In the genomic region with DNA sequence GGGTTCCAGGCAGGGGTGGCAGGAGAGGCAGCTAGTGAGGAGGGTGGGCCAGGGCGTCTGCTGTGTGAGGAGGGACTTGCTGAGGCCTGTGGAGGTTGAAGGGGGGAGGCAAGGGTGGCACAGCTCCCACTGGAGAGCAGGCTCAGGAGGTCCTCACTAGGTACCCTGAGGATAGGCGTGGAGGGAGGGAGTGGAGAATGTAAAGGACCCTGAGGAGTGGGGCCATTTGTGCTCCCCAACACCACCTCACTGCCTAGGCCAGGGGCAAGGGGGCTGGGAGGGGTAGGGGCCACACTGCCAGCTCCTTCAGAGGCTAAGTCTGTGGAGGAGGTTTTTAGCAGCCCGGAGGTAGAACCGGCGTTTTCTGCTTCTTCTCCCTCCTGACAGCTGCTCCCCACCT, we compare ENCODE assay signal across 23 cellular contexts.
DNase-seq lines count a peak whose midpoint lies in the region; ATAC-seq, FAIRE-seq and TF ChIP-seq lines count a peak whose summit lies in the region.
"Had no signal": no experiment of that assay in that cellular context is flagged by ENCODE, and none has a peak within 500 bp of the region (broad histone marks: within the 10 kb centered on the region; RNA-seq: fewer than 3 reads in every experiment).

No MANE protein-coding gene starts in this region.

- H3K79me2 ChIP-seq in Loucy (ENCODE audit: insufficient read depth, low read length) (no peaks in the 10 kb centered on the region), neural progenitor cell (ENCODE audit: low read depth) (no peaks in the 10 kb centered on the region)

- H3K4me1 ChIP-seq in Loucy (ENCODE audit: insufficient read depth, low read length, poor library complexity, severe bottlenecking) (peaks cover 7% of the 10 kb centered on the region), neural progenitor cell (peaks cover 16% of the 10 kb centered on the region), BE2C (no peaks in the 10 kb centered on the region)
- H3K4me1 ChIP-seq: A549, Caco-2 had no signal

- H3K27ac ChIP-seq in cingulate gyrus (ENCODE audit: low read depth, low read length), result peak overlapping the region; percentile 10
- no peak overlapping the region for H3K27ac ChIP-seq in neural progenitor cell
- H3K27ac ChIP-seq: A549, BLaER1, C4-2B, GM23248 had no signal

- no peaks in the 10 kb centered on the region for H3K9me2 ChIP-seq in Loucy (replicated peaks; ENCODE audit: low read depth, low read length)

- H2AFZ ChIP-seq in Loucy (ENCODE audit: low read length) (0 out of 2 replicates have a peak overlapping the region, but pooled peaks have one; percentile 38), neural progenitor cell (replicated peaks) (no peak overlapping the region)
- H2AFZ ChIP-seq: GM23248 had no signal

- peaks cover under 1% of the 10 kb centered on the region for H3K9me3 Mint-ChIP-seq in neural progenitor cell
- H3K9me3 Mint-ChIP-seq in stimulated activated effector memory CD8-positive, alpha-beta T cell treated with anti-CD3 and anti-CD28 coated beads, Interleukin-12 subunit alpha, Interleukin-12 subunit beta, amount 100 ng/mL, for 72 hours, result no peaks in the 10 kb centered on the region
- H3K9me3 Mint-ChIP-seq: CD8-positive, alpha-beta T cell; H9 had no signal

- peaks cover 8% of the 10 kb centered on the region for H3K27me3 Mint-ChIP-seq in neural progenitor cell (ENCODE audit: insufficient read depth, low read depth)
- H3K27me3 Mint-ChIP-seq: CD4-positive, CD25-positive, alpha-beta regulatory T cell had no signal

- peak; percentile 50 for ATAC-seq in stimulated activated effector memory CD8-positive, alpha-beta T cell treated with anti-CD3 and anti-CD28 coated beads, Interleukin-12 subunit alpha, Interleukin-12 subunit beta, amount 100 ng/mL, for 72 hours
- ATAC-seq in HG03460 (IDR thresholded peaks at IDR 0.05; ENCODE audit: unreplicated experiment), result no peak
- ATAC-seq: A549; CD8-positive, alpha-beta T cell; HCT116 had no signal

- no peak for FAIRE-seq in GM19239 (lab: Jason Lieb, UNC)
- FAIRE-seq: A549, G401.6, GM12892 had no signal

- H3K36me3 ChIP-seq in Loucy (ENCODE audit: insufficient read depth, low read length) (no peaks in the 10 kb centered on the region), neural progenitor cell (no peaks in the 10 kb centered on the region), BE2C (no peaks in the 10 kb centered on the region)
- H3K36me3 ChIP-seq: BLaER1 had no signal

- H3K4me2 ChIP-seq in Loucy (ENCODE audit: low read depth, low read length, poor library complexity, severe bottlenecking) (no peak overlapping the region), neural progenitor cell (no peak overlapping the region)
- H3K4me2 ChIP-seq: A549, BLaER1 had no signal

- H3K36me3 Mint-ChIP-seq in neural progenitor cell, result no peaks in the 10 kb centered on the region
- no peaks in the 10 kb centered on the region for H3K36me3 Mint-ChIP-seq in stimulated activated effector memory CD8-positive, alpha-beta T cell treated with anti-CD3 and anti-CD28 coated beads, Interleukin-12 subunit alpha, Interleukin-12 subunit beta, amount 100 ng/mL, for 72 hours
- H3K36me3 Mint-ChIP-seq: CD4-positive, CD25-positive, alpha-beta regulatory T cell; CD8-positive, alpha-beta T cell had no signal

- no peaks in the 10 kb centered on the region for H3K27me3 ChIP-seq in Loucy (ENCODE audit: insufficient read depth, low read length, poor library complexity, severe bottlenecking)
- H3K27me3 ChIP-seq in neural progenitor cell, result no peaks in the 10 kb centered on the region
- no peaks in the 10 kb centered on the region for H3K27me3 ChIP-seq in BE2C
- H3K27me3 ChIP-seq: BLaER1 had no signal

- H3K4me3 Mint-ChIP-seq in neural progenitor cell, result no peak overlapping the region
- no peak overlapping the region for H3K4me3 Mint-ChIP-seq in stimulated activated effector memory CD8-positive, alpha-beta T cell treated with anti-CD3 and anti-CD28 coated beads, Interleukin-12 subunit alpha, Interleukin-12 subunit beta, amount 100 ng/mL, for 72 hours
- H3K4me3 Mint-ChIP-seq: CD4-positive, CD25-positive, alpha-beta regulatory T cell; CD8-positive, alpha-beta T cell; H9 had no signal

- peak overlapping the region; percentile 22 for H3K27ac Mint-ChIP-seq in neural progenitor cell
- no peak overlapping the region for H3K27ac Mint-ChIP-seq in stimulated activated effector memory CD8-positive, alpha-beta T cell treated with anti-CD3 and anti-CD28 coated beads, Interleukin-12 subunit alpha, Interleukin-12 subunit beta, amount 100 ng/mL, for 72 hours
- H3K27ac Mint-ChIP-seq: CD4-positive, CD25-positive, alpha-beta regulatory T cell; CD8-positive, alpha-beta T cell had no signal

- no peak for TF ChIP-seq CTCF in Loucy (conservative IDR thresholded peaks at IDR 0.05; ENCODE audit: low read length)
- TF ChIP-seq CTCF in neural progenitor cell (IDR thresholded peaks at IDR 0.05), result no peak
- TF ChIP-seq CTCF in BE2C (IDR thresholded peaks at IDR 0.05; ENCODE audit: low read depth, low read length), result no peak

- H3F3A ChIP-seq in Loucy (ENCODE audit: low read depth) (no peaks in the 10 kb centered on the region), neural progenitor cell (ENCODE audit: low read depth) (no peaks in the 10 kb centered on the region)

- H3K9me3 ChIP-seq in Loucy (ENCODE audit: insufficient read depth, low read depth, low read length) (no peaks in the 10 kb centered on the region), neural progenitor cell (ENCODE audit: low read depth) (no peaks in the 10 kb centered on the region), BE2C (no peaks in the 10 kb centered on the region)
- H3K9me3 ChIP-seq: A549, BLaER1, Caco-2 had no signal

- H4K20me1 ChIP-seq in Loucy (ENCODE audit: insufficient read depth, low read length, poor library complexity, severe bottlenecking) (no peaks in the 10 kb centered on the region), neural progenitor cell (ENCODE audit: low read depth) (no peaks in the 10 kb centered on the region)
- H4K20me1 ChIP-seq: BLaER1 had no signal

- H3K9ac ChIP-seq in Loucy (ENCODE audit: low read depth, low read length, poor library complexity, severe bottlenecking) (no peak overlapping the region), neural progenitor cell (no peak overlapping the region)
- H3K9ac ChIP-seq: BLaER1, GM23248 had no signal

- no peak for DNase-seq in neural progenitor cell (ENCODE audit: low spot score)
- DNase-seq in stimulated activated effector memory CD8-positive, alpha-beta T cell treated with anti-CD3 and anti-CD28 coated beads, Interleukin-12 subunit alpha, Interleukin-12 subunit beta, amount 100 ng/mL, for 72 hours (ENCODE audit: low spot score in 2 of 2), result no peak
- DNase-seq in BE2C, result no peak
- DNase-seq in GM19239 (ENCODE audit: insufficient read length, low spot score), result no peak
- no peak for DNase-seq in NCI-H1436 (lab: John Stamatoyannopoulos, UW)
- DNase-seq: 8988T; ACHN; Caco-2; CD4-positive, CD25-positive, alpha-beta regulatory T cell; CD8-positive, alpha-beta T cell; DMS153; DND-41; GM23248; H9 had no signal

- H3K4me3 ChIP-seq in Loucy (ENCODE audit: low read length, poor library complexity, severe bottlenecking), result no peak overlapping the region
- no peak overlapping the region for H3K4me3 ChIP-seq in neural progenitor cell
- H3K4me3 ChIP-seq in BE2C (ENCODE audit: low read depth, low read length), result no peak overlapping the region
- H3K4me3 ChIP-seq: A549, BLaER1, GM23248 had no signal

- peaks cover 28% of the 10 kb centered on the region for H3K4me1 Mint-ChIP-seq in neural progenitor cell
- H3K4me1 Mint-ChIP-seq in stimulated activated effector memory CD8-positive, alpha-beta T cell treated with anti-CD3 and anti-CD28 coated beads, Interleukin-12 subunit alpha, Interleukin-12 subunit beta, amount 100 ng/mL, for 72 hours, result no peaks in the 10 kb centered on the region
- H3K4me1 Mint-ChIP-seq: CD4-positive, CD25-positive, alpha-beta regulatory T cell had no signal
